ENCODE assay signal across 14 cellular contexts in the genomic region with DNA sequence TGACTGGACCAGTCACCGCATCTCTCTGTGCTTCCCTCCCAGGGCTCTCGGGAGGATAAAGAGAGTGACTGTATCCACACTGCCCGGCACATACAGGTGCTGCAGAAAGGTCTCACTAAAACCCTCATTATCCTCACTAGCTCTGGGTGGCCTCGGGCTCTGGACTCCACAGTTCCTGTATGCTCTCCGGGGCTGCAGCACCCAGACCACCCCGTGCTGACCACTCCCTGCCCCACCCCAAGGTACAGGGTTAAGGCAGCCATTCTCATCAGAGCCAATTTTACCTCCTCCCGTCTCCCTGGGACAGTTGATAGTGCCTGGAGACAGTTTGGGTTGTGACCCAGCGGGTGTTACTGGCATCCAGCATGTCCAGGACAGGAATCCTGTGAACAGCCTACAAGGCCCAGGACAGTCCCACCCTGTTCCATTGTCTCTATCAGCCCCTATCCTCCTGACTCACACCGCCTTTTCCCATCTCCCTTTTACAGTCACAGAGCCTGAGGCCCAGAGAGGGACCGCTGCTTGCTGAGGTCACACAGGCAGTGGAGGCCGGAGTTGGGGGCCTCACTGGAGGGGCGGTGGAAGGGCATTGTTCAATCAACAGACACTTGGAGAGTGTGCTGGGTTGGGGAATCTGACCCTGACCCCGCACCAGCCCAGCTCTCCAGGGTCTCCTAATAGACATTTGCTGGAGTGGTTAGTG. TPM values are rescaled to one million over a fixed set of nuclear protein-coding genes. Genes with fewer than 3 reads are reported as not detected.
A peak's percentile ranks its signal among the peaks of the same experiment; 100 is the strongest.
DNase-seq lines count a peak whose midpoint lies in the region; ATAC-seq and TF ChIP-seq lines count a peak whose summit lies in the region.
"Had no signal": no experiment of that assay in that cellular context is flagged by ENCODE, and none has a peak within 500 bp of the region (broad histone marks: within the 10 kb centered on the region; RNA-seq: fewer than 3 reads in every experiment).

No MANE protein-coding gene starts in this region.

- H3K27ac Mint-ChIP-seq in T-helper 2 cell treated with Interferon-gamma antibody and Interleukin-4, amounts not matched to agents 5 μg/mL and 100 μg/mL, for 36 hours, result peak overlapping the region; percentile 100
- peak overlapping the region; percentile 97 for H3K27ac Mint-ChIP-seq in central memory CD8-positive, alpha-beta T cell (ENCODE audit: low read depth)
- H3K27ac Mint-ChIP-seq in nephron progenitor cell, result peak overlapping the region; percentile 42

- H3K4me1 Mint-ChIP-seq in T-helper 2 cell treated with Interferon-gamma antibody and Interleukin-4, amounts not matched to agents 5 μg/mL and 100 μg/mL, for 36 hours (ENCODE audit: low read depth), result peaks cover 75% of the 10 kb centered on the region
- H3K4me1 Mint-ChIP-seq in central memory CD8-positive, alpha-beta T cell, result peaks cover 95% of the 10 kb centered on the region
- H3K4me1 Mint-ChIP-seq in nephron progenitor cell, result peaks cover 86% of the 10 kb centered on the region

- H3K4me3 ChIP-seq in Jurkat, Clone E6-1 (ENCODE audit: low read length), result peak overlapping the region; percentile 99
- H3K4me3 ChIP-seq: esophagus muscularis mucosa, hepatocyte had no signal

- H3K36me3 Mint-ChIP-seq in T-helper 2 cell treated with Interferon-gamma antibody and Interleukin-4, amounts not matched to agents 5 μg/mL and 100 μg/mL, for 36 hours (ENCODE audit: low read depth), result peaks cover 62% of the 10 kb centered on the region
- peaks cover 44% of the 10 kb centered on the region for H3K36me3 Mint-ChIP-seq in central memory CD8-positive, alpha-beta T cell (ENCODE audit: insufficient read depth)
- H3K36me3 Mint-ChIP-seq in nephron progenitor cell (ENCODE audit: low read depth), result no peaks in the 10 kb centered on the region

- ATAC-seq in central memory CD8-positive, alpha-beta T cell (replicated peaks; ENCODE audit: extremely low read depth, poor library complexity, severe bottlenecking), result no peak
- no peak for ATAC-seq in HG03135 (IDR thresholded peaks at IDR 0.05; ENCODE audit: unreplicated experiment)
- no peak for ATAC-seq in HG03378 (IDR thresholded peaks at IDR 0.05; ENCODE audit: unreplicated experiment)

- H3K27me3 Mint-ChIP-seq in T-helper 2 cell treated with Interferon-gamma antibody and Interleukin-4, amounts not matched to agents 5 μg/mL and 100 μg/mL, for 36 hours (ENCODE audit: low read depth), result no peaks in the 10 kb centered on the region
- no peaks in the 10 kb centered on the region for H3K27me3 Mint-ChIP-seq in central memory CD8-positive, alpha-beta T cell
- H3K27me3 Mint-ChIP-seq in nephron progenitor cell (ENCODE audit: low read depth, poor library complexity), result peaks cover 9% of the 10 kb centered on the region

- peak overlapping the region; percentile 98 for H3K4me3 Mint-ChIP-seq in T-helper 2 cell treated with Interferon-gamma antibody and Interleukin-4, amounts not matched to agents 5 μg/mL and 100 μg/mL, for 36 hours
- H3K4me3 Mint-ChIP-seq in central memory CD8-positive, alpha-beta T cell, result peak overlapping the region; percentile 97
- no peak overlapping the region for H3K4me3 Mint-ChIP-seq in nephron progenitor cell
- H3K4me3 Mint-ChIP-seq: nephron had no signal

- no peaks in the 10 kb centered on the region for H3K9me3 Mint-ChIP-seq in T-helper 2 cell treated with Interferon-gamma antibody and Interleukin-4, amounts not matched to agents 5 μg/mL and 100 μg/mL, for 36 hours
- H3K9me3 Mint-ChIP-seq in central memory CD8-positive, alpha-beta T cell, result no peaks in the 10 kb centered on the region
- no peaks in the 10 kb centered on the region for H3K9me3 Mint-ChIP-seq in nephron progenitor cell
- H3K9me3 Mint-ChIP-seq: nephron had no signal

- no peak for DNase-seq in T-helper 2 cell treated with Interferon-gamma antibody and Interleukin-4, amounts not matched to agents 5 μg/mL and 100 μg/mL, for 36 hours (ENCODE audit: low spot score)
- no peak for DNase-seq in T-helper 2 cell
- DNase-seq in Jurkat, Clone E6-1 (ENCODE audit: low read depth, low spot score), result no peak
- no peak for DNase-seq in central memory CD8-positive, alpha-beta T cell (ENCODE audit: low spot score in 2 of 2)
- no peak for DNase-seq in nephron progenitor cell
- no peak for DNase-seq in NCI-H524 (lab: John Stamatoyannopoulos, UW)
- DNase-seq: 8988T, NCI-H1417 treated with DMSO at 0.1 percent for 48 hours, NCI-H510A treated with DMSO at 0.1 percent for 48 hours had no signal

- TF ChIP-seq CTCF in nephron progenitor cell (IDR thresholded peaks at IDR 0.05), result no peak

RNA-seq across cellular contexts. Expression of a gene that starts 1.7 kb away (rescaled TPM):
- polyA plus RNA-seq in Jurkat, Clone E6-1 (2012; ENCODE audit: insufficient read depth, insufficient read length), result 186 TPM

RNA-seq across cellular contexts. Expression of a gene that starts 45.6 kb away (rescaled TPM):
- 0.86 TPM for polyA plus RNA-seq in Jurkat, Clone E6-1 (2012; ENCODE audit: insufficient read depth, insufficient read length)

RNA-seq across cellular contexts. Expression of a gene that starts 51.3 kb away (rescaled TPM):
- polyA plus RNA-seq in Jurkat, Clone E6-1 (2012; ENCODE audit: insufficient read depth, insufficient read length), result 71.1 TPM

Comparison
In these comparisons a context has a peak if more than half of its experiments do, and no peak if none do; other contexts are left out.
1. H3K27ac Mint-ChIP-seq: peak in every context shown above with its lines; median percentile 100 in T-helper 2 cell treated with Interferon-gamma antibody and Interleukin-4, amounts not matched to agents 5 μg/mL and 100 μg/mL, for 36 hours; 97 in central memory CD8-positive, alpha-beta T cell; 42 in nephron progenitor cell.